Comparison of ENCODE assay signal across 1 cellular context in the genomic region with DNA sequence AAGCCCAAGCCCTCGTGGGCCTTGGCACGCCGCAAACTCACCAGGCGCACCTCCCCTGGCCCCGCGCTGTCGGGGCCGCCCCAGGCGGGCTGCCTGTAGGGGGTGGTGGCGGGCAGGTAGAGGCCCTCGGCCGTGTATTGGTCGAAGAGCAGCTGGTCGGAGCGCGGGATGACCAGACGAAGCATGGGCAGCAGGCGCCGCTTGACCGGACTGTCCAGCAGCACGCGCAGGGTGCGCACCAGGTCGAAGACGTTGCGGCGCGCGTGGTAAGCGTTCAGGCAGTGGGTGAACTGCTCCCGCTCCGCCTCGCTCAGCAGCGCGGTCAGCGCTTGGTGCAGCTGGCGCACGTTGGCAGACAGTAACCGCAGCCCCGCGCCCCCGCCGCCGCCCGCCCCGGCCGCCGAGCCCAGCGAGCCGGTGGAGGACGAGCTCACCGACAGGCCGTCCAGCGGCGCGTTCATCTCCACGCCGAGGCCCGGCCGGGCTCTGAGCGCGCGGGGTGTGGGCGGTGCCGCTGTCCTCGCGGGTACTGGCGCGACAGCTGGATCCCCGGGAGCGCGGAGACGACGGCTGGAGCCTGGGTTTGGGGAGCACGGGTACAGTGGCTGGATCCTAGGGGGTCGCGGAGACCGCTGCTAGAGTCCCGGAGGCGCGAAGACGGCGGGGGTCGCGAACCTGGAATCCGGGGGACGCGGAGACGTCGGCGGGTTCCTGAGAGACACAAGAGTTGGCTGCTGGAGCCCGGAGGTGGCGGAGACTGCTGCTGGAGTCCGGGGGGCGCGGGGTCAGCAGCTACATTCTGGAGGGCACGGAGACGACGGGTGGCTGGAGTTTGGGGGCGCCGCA.
A peak's percentile ranks its signal among the peaks of the same experiment; 100 is the strongest.
TF ChIP-seq lines count a peak whose summit lies in the region.

No MANE protein-coding gene starts in this region.

TF ChIP-seq in H1, 55 proteins besides CTCF, POLR2A, EP300 and RAD21:
- peak; percentile 12 to 22; a peak in 1 of 4 replicates for TF ChIP-seq HDAC2 (IDR thresholded peaks at IDR 0.05; ENCODE audit: borderline replicate concordance in 1 of 2, low read depth in 2 of 2, low read length in 2 of 2)
- no peak for TF ChIP-seq RXRA (IDR thresholded peaks at IDR 0.05; ENCODE audit: insufficient read depth, low read depth, low read length)
- TF ChIP-seq CREB1 (IDR thresholded peaks at IDR 0.05): 0 out of 2 replicates have a peak, but pooled peaks have one; percentile 28
- peak; percentile 97 for TF ChIP-seq E2F6 (IDR thresholded peaks at IDR 0.05)
- no peak for TF ChIP-seq POU5F1 (IDR thresholded peaks at IDR 0.05; ENCODE audit: low read depth, low read length)
- no peak for TF ChIP-seq CTBP2 (IDR thresholded peaks at IDR 0.05; ENCODE audit: borderline replicate concordance, insufficient read depth, insufficient read length, low read length)
- TF ChIP-seq ASH2L (IDR thresholded peaks at IDR 0.05; ENCODE audit: low read length): peak; percentile 22
- no peak for TF ChIP-seq RNF2 (IDR thresholded peaks at IDR 0.05; ENCODE audit: borderline replicate concordance, low read depth, low read length, missing control alignments, poor library complexity, severe bottlenecking)
- TF ChIP-seq RBBP5 (IDR thresholded peaks at IDR 0.05; ENCODE audit: borderline replicate concordance, low read depth, low read length): peak; percentile 55; the same call in 1 of the 2 replicates
- TF ChIP-seq KDM4A (IDR thresholded peaks at IDR 0.05; ENCODE audit: low read depth, low read length, severe bottlenecking): peak; percentile 89
- TF ChIP-seq MAX (IDR thresholded peaks at IDR 0.05): peak; percentile 95
- peak; percentile 52 for TF ChIP-seq EZH2 (IDR thresholded peaks at IDR 0.05; ENCODE audit: low read depth, low read length, severe bottlenecking)
- TF ChIP-seq SP1 (IDR thresholded peaks at IDR 0.05; ENCODE audit: low read depth, low read length): no peak
- TF ChIP-seq TEAD4 (IDR thresholded peaks at IDR 0.05; ENCODE audit: low read depth, low read length): no peak
- no peak for TF ChIP-seq TBP (IDR thresholded peaks at IDR 0.05; ENCODE audit: low read depth, low read length)
- TF ChIP-seq SIN3A (conservative IDR thresholded peaks at IDR 0.05 in 1 of 2, IDR thresholded peaks at IDR 0.05 in 1 of 2; ENCODE audit: low read depth in 1 of 2, low read length in 2 of 2): peak; percentile 14 to 58; a peak in 2 of 4 replicates
- no peak for TF ChIP-seq CBX5 (IDR thresholded peaks at IDR 0.05; ENCODE audit: low read depth, low read length)
- peak; percentile 41; the same call in 1 of the 2 replicates for TF ChIP-seq SUZ12 (IDR thresholded peaks at IDR 0.05; ENCODE audit: low read length)
